In the genomic region with DNA sequence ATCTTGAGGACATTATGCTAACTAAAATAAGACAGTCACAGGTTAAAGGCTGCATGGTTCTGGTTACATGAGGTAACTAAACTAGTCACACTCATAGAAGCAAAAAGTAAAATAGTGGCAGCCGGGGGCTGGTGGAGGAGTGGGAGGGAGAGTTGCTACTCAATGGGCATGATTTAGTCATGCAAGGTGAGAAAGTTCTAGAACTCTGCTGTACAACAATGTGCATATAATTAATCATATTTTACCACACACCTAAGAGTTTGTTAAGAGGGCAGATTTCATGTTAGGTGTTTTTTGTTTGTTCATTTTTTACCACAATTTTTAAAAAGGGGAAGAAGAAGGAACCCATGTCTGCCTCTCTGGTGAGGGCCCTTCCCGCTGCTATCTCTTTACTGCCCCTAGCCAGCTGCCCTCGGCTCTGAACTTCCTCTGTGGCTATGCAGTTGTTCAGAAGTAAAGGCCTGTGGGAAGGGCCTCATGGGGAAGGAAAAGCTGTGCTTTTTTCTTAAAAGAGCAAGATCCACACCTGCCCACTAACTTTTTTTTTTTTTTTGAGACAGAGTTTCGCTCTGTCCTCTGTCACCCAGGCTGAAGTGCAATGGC, we compare ENCODE assay signal across 9 cellular contexts. TPM values are rescaled to one million over a fixed set of nuclear protein-coding genes. Genes with fewer than 3 reads are reported as not detected.
A peak's percentile ranks its signal among the peaks of the same experiment; 100 is the strongest.
DNase-seq lines count a peak whose midpoint lies in the region; ATAC-seq and TF ChIP-seq lines count a peak whose summit lies in the region.
"Had no signal": no experiment of that assay in that cellular context is flagged by ENCODE, and none has a peak within 500 bp of the region (broad histone marks: within the 10 kb centered on the region; RNA-seq: fewer than 3 reads in every experiment).

No MANE protein-coding gene starts in this region.

- H4K20me1 ChIP-seq in BLaER1 = no peaks in the 10 kb centered on the region

- H3K27me3 ChIP-seq in BLaER1 = no peaks in the 10 kb centered on the region
- no peaks in the 10 kb centered on the region for H3K27me3 ChIP-seq in muscle layer of duodenum (ENCODE audit: low read depth, low read length)
- H3K27me3 ChIP-seq in vagina = no peaks in the 10 kb centered on the region

- peaks cover 2% of the 10 kb centered on the region for H3K36me3 Mint-ChIP-seq in activated T-helper 2 cell treated with anti-CD3 and anti-CD28 coated beads, Interferon-gamma antibody, Interleukin-2, Interleukin-4, amounts not matched to agents 10 μg/mL and 5 μg/mL and 100 μg/mL, durations not matched to agents 14 hours and 24 hours and 36 hours (ENCODE audit: low read depth)

- H3K9me3 Mint-ChIP-seq in activated T-helper 2 cell treated with anti-CD3 and anti-CD28 coated beads, Interferon-gamma antibody, Interleukin-2, Interleukin-4, amounts not matched to agents 10 μg/mL and 5 μg/mL and 100 μg/mL, durations not matched to agents 14 hours and 24 hours and 36 hours = peaks cover 19% of the 10 kb centered on the region

- H3K4me3 ChIP-seq in BLaER1 (no peak overlapping the region), muscle layer of duodenum (ENCODE audit: low read depth in 1 of 2, low read length in 2 of 2) (no peak overlapping the region), vagina (no peak overlapping the region)

- no peak overlapping the region for H3K9ac ChIP-seq in BLaER1

- H3K4me2 ChIP-seq in BLaER1 = peak overlapping the region; percentile 42

- ATAC-seq in GM21423 (IDR thresholded peaks at IDR 0.05; ENCODE audit: unreplicated experiment) = peak; percentile 45
- ATAC-seq in HG03439 (IDR thresholded peaks at IDR 0.05; ENCODE audit: unreplicated experiment) = no peak
- ATAC-seq in GM21526 (IDR thresholded peaks at IDR 0.05; ENCODE audit: low FRiP score, unreplicated experiment) = no peak

- H3K4me1 ChIP-seq in BLaER1 (peaks cover 33% of the 10 kb centered on the region), muscle layer of duodenum (ENCODE audit: control insufficient read depth in 1 of 2, insufficient read depth in 2 of 2, low read length in 2 of 2) (no peaks in the 10 kb centered on the region), vagina (no peaks in the 10 kb centered on the region)

- DNase-seq in activated T-helper 2 cell treated with anti-CD3 and anti-CD28 coated beads, Interferon-gamma antibody, Interleukin-2, Interleukin-4, amounts not matched to agents 10 μg/mL and 5 μg/mL and 100 μg/mL, durations not matched to agents 14 hours and 24 hours and 36 hours (ENCODE audit: low spot score) = no peak
- no peak for DNase-seq in GM19238 (ENCODE audit: insufficient read length, low spot score)
- no peak for DNase-seq in vagina (ENCODE audit: extremely low spot score in 2 of 2)
- DNase-seq: activated T-cell treated with anti-CD3 and anti-CD28 coated beads, Interleukin-2, amount 50 U/mL, for 1 hour had no signal

- H3K27ac Mint-ChIP-seq in activated T-helper 2 cell treated with anti-CD3 and anti-CD28 coated beads, Interferon-gamma antibody, Interleukin-2, Interleukin-4, amounts not matched to agents 10 μg/mL and 5 μg/mL and 100 μg/mL, durations not matched to agents 14 hours and 24 hours and 36 hours = peak overlapping the region; percentile 31

- peaks cover 16% of the 10 kb centered on the region for H3K4me1 Mint-ChIP-seq in activated T-helper 2 cell treated with anti-CD3 and anti-CD28 coated beads, Interferon-gamma antibody, Interleukin-2, Interleukin-4, amounts not matched to agents 10 μg/mL and 5 μg/mL and 100 μg/mL, durations not matched to agents 14 hours and 24 hours and 36 hours (ENCODE audit: low read depth)

- no peak overlapping the region for H3K27ac ChIP-seq in BLaER1
- peak overlapping the region; percentile 19 for H3K27ac ChIP-seq in muscle layer of duodenum (ENCODE audit: low read length)
- no peak overlapping the region for H3K27ac ChIP-seq in vagina

- H3K4me3 Mint-ChIP-seq in activated T-helper 2 cell treated with anti-CD3 and anti-CD28 coated beads, Interferon-gamma antibody, Interleukin-2, Interleukin-4, amounts not matched to agents 10 μg/mL and 5 μg/mL and 100 μg/mL, durations not matched to agents 14 hours and 24 hours and 36 hours (ENCODE audit: low read depth) = no peak overlapping the region

- no peak for TF ChIP-seq CTCF in vagina (IDR thresholded peaks at IDR 0.05)

- intact Hi-C loops in activated T-helper 2 cell treated with anti-CD3 and anti-CD28 coated beads, Interferon-gamma antibody, Interleukin-2, Interleukin-4, amounts not matched to agents 10 μg/mL and 5 μg/mL and 100 μg/mL, durations not matched to agents 14 hours and 24 hours and 36 hours (cut with micrococcal nuclease) = no loop called here
- intact Hi-C loops in vagina (cut with DNase I) = no loop called here

- no peak for TF ChIP-seq POLR2A in vagina (IDR thresholded peaks at IDR 0.05)

- H3K9me3 ChIP-seq in BLaER1 (peaks cover 21% of the 10 kb centered on the region), muscle layer of duodenum (ENCODE audit: control insufficient read depth in 1 of 2, low read length in 2 of 2) (peaks cover 3 to 9% of the 10 kb centered on the region in 2 donors), vagina (no peaks in the 10 kb centered on the region)

- H3K36me3 ChIP-seq in BLaER1 = no peaks in the 10 kb centered on the region
- no peaks in the 10 kb centered on the region for H3K36me3 ChIP-seq in muscle layer of duodenum (ENCODE audit: control insufficient read depth in 1 of 2, insufficient read depth in 2 of 2, low read length in 2 of 2)
- no peaks in the 10 kb centered on the region for H3K36me3 ChIP-seq in vagina

- H3K27me3 Mint-ChIP-seq in activated T-helper 2 cell treated with anti-CD3 and anti-CD28 coated beads, Interferon-gamma antibody, Interleukin-2, Interleukin-4, amounts not matched to agents 10 μg/mL and 5 μg/mL and 100 μg/mL, durations not matched to agents 14 hours and 24 hours and 36 hours (ENCODE audit: low read depth) = no peaks in the 10 kb centered on the region

RNA-seq across cellular contexts. Expression of gene CD300LB, which starts 11.2 kb away (rescaled TPM):
- total RNA-seq in activated T-helper 2 cell treated with anti-CD3 and anti-CD28 coated beads, Interferon-gamma antibody, Interleukin-2, Interleukin-4, amounts not matched to agents 10 μg/mL and 5 μg/mL and 100 μg/mL, durations not matched to agents 14 hours and 24 hours and 36 hours = not detected in 2 replicates
- total RNA-seq in vagina = 0.25 TPM

RNA-seq across cellular contexts. Expression of gene CD300C, which starts 25.9 kb away (rescaled TPM):
- 0.32 TPM in 1 of 2 replicates, not detected in the other for total RNA-seq in activated T-helper 2 cell treated with anti-CD3 and anti-CD28 coated beads, Interferon-gamma antibody, Interleukin-2, Interleukin-4, amounts not matched to agents 10 μg/mL and 5 μg/mL and 100 μg/mL, durations not matched to agents 14 hours and 24 hours and 36 hours
- total RNA-seq in vagina = not detected

RNA-seq across cellular contexts. Expression of gene CD300H, which starts 47.3 kb away (rescaled TPM):
- not detected in 2 replicates for total RNA-seq in activated T-helper 2 cell treated with anti-CD3 and anti-CD28 coated beads, Interferon-gamma antibody, Interleukin-2, Interleukin-4, amounts not matched to agents 10 μg/mL and 5 μg/mL and 100 μg/mL, durations not matched to agents 14 hours and 24 hours and 36 hours
- total RNA-seq in vagina = not detected

RNA-seq across cellular contexts. Expression of gene CD300A, which starts 53.6 kb away (rescaled TPM):
- 16.6 and 16.7 TPM in 2 replicates for total RNA-seq in activated T-helper 2 cell treated with anti-CD3 and anti-CD28 coated beads, Interferon-gamma antibody, Interleukin-2, Interleukin-4, amounts not matched to agents 10 μg/mL and 5 μg/mL and 100 μg/mL, durations not matched to agents 14 hours and 24 hours and 36 hours
- total RNA-seq in vagina = 4.2 TPM
